Comparison of ENCODE assay signal across 23 cellular contexts in genomic region chr13:70893832-70894231, GRCh38.
DNase-seq lines count a peak whose midpoint lies in the region; ATAC-seq and TF ChIP-seq lines count a peak whose summit lies in the region.
"Had no signal": no experiment of that assay in that cellular context is flagged by ENCODE, and none has a peak within 500 bp of the region (broad histone marks: within the 10 kb centered on the region; RNA-seq: fewer than 3 reads in every experiment).

No MANE protein-coding gene starts in this region.

- no peak overlapping the region for H3K4me3 Mint-ChIP-seq in activated naive CD4-positive, alpha-beta T cell treated with anti-CD3 and anti-CD28 coated beads for 36 hours
- H3K4me3 Mint-ChIP-seq: activated naive CD8-positive, alpha-beta T cell treated with anti-CD3 and anti-CD28 coated beads, Interleukin-2, amount 10 ng/mL, durations not matched to agents 7 days and 5 days; naive thymus-derived CD8-positive, alpha-beta T cell had no signal

- intact Hi-C loops in activated naive CD4-positive, alpha-beta T cell treated with anti-CD3 and anti-CD28 coated beads for 36 hours (cut with micrococcal nuclease), result no loop called here

- H2AFZ ChIP-seq in MM.1S (ENCODE audit: low read length), result no peak overlapping the region

- peak; percentile 19 for DNase-seq in ELR (ENCODE audit: low read depth)
- DNase-seq in MM.1S, result peak; percentile 61
- DNase-seq in astrocyte of the cerebellum (ENCODE audit: low read depth), result peak; percentile 6
- no peak for DNase-seq in DMS79 (lab: John Stamatoyannopoulos, UW)
- DNase-seq in epidermal melanocyte (ENCODE audit: insufficient read length, low spot score), result no peak
- DNase-seq in activated naive CD4-positive, alpha-beta T cell treated with anti-CD3 and anti-CD28 coated beads for 36 hours, result no peak
- DNase-seq: ACHN; activated CD4-positive, CD25-positive, alpha-beta regulatory T cell; activated CD8-positive, alpha-beta memory T cell treated with anti-CD3 and anti-CD28 coated beads, Interleukin-2, amount 50 U/mL, for 48 hours; activated naive CD8-positive, alpha-beta T cell treated with anti-CD3 and anti-CD28 coated beads, Interleukin-2, amount 10 ng/mL, durations not matched to agents 7 days and 5 days; GDM1; hippocampal formation; IMR-90; naive thymus-derived CD8-positive, alpha-beta T cell; NCI-H1436 treated with DMSO at 0.1 percent for 48 hours; NCI-H524; stimulated activated CD4-positive, alpha-beta T cell treated with anti-CD3 and anti-CD28 coated beads, Interleukin-2, amount 100 ng/mL, for 48 hours; stimulated activated naive CD4-positive, alpha-beta T cell had no signal

- H4K20me1 ChIP-seq in MM.1S (ENCODE audit: insufficient read depth, low read length), result no peaks in the 10 kb centered on the region

- H3K4me1 ChIP-seq in MM.1S (ENCODE audit: low read length), result no peaks in the 10 kb centered on the region
- H3K4me1 ChIP-seq: esophagus muscularis mucosa, right atrium auricular region, SJCRH30 had no signal

- H3K36me3 Mint-ChIP-seq in activated naive CD4-positive, alpha-beta T cell treated with anti-CD3 and anti-CD28 coated beads for 36 hours (ENCODE audit: low read depth), result no peaks in the 10 kb centered on the region
- H3K36me3 Mint-ChIP-seq: activated naive CD8-positive, alpha-beta T cell treated with anti-CD3 and anti-CD28 coated beads, Interleukin-2, amount 10 ng/mL, durations not matched to agents 7 days and 5 days; naive thymus-derived CD8-positive, alpha-beta T cell had no signal

- H3K9me3 Mint-ChIP-seq in activated naive CD4-positive, alpha-beta T cell treated with anti-CD3 and anti-CD28 coated beads for 36 hours, result no peaks in the 10 kb centered on the region
- H3K9me3 Mint-ChIP-seq: activated naive CD8-positive, alpha-beta T cell treated with anti-CD3 and anti-CD28 coated beads, Interleukin-2, amount 10 ng/mL, durations not matched to agents 7 days and 5 days had no signal

- no peaks in the 10 kb centered on the region for H3K27me3 ChIP-seq in MM.1S (replicated peaks; ENCODE audit: insufficient read depth, low read length)
- H3K27me3 ChIP-seq: esophagus muscularis mucosa, right atrium auricular region, SJCRH30 had no signal

- H3K79me2 ChIP-seq in MM.1S (ENCODE audit: low read length), result no peaks in the 10 kb centered on the region

- no peaks in the 10 kb centered on the region for H3F3A ChIP-seq in MM.1S (ENCODE audit: insufficient read depth, low read length)

- no peaks in the 10 kb centered on the region for H3K27me3 Mint-ChIP-seq in activated naive CD4-positive, alpha-beta T cell treated with anti-CD3 and anti-CD28 coated beads for 36 hours (ENCODE audit: low read depth)
- H3K27me3 Mint-ChIP-seq: activated naive CD8-positive, alpha-beta T cell treated with anti-CD3 and anti-CD28 coated beads, Interleukin-2, amount 10 ng/mL, durations not matched to agents 7 days and 5 days; naive thymus-derived CD8-positive, alpha-beta T cell had no signal

- no peak overlapping the region for H3K27ac ChIP-seq in MM.1S (ENCODE audit: low read length)
- H3K27ac ChIP-seq: esophagus muscularis mucosa, right atrium auricular region, SJCRH30 had no signal

- CTCF ChIA-PET in activated naive CD4-positive, alpha-beta T cell treated with anti-CD3 and anti-CD28 coated beads for 36 hours (lab: Charles Lee), result no interaction called here

- ATAC-seq in HG02588 (IDR thresholded peaks at IDR 0.05; ENCODE audit: unreplicated experiment), result peak; percentile 54
- no peak for ATAC-seq in GM21447 (IDR thresholded peaks at IDR 0.05; ENCODE audit: unreplicated experiment)
- ATAC-seq: naive thymus-derived CD8-positive, alpha-beta T cell had no signal

- no peaks in the 10 kb centered on the region for H3K9me2 ChIP-seq in MM.1S (replicated peaks; ENCODE audit: insufficient read depth, low read length)

- H3K4me3 ChIP-seq in MM.1S (ENCODE audit: low read length), result no peak overlapping the region
- no peak overlapping the region for H3K4me3 ChIP-seq in astrocyte of the cerebellum (ENCODE audit: low read depth, low read length)
- H3K4me3 ChIP-seq: esophagus muscularis mucosa, right atrium auricular region, SJCRH30 had no signal

- H3K9ac ChIP-seq in MM.1S (ENCODE audit: low read length), result no peak overlapping the region

- H3K4me1 Mint-ChIP-seq in activated naive CD4-positive, alpha-beta T cell treated with anti-CD3 and anti-CD28 coated beads for 36 hours (ENCODE audit: low read depth), result no peaks in the 10 kb centered on the region
- H3K4me1 Mint-ChIP-seq: activated naive CD8-positive, alpha-beta T cell treated with anti-CD3 and anti-CD28 coated beads, Interleukin-2, amount 10 ng/mL, durations not matched to agents 7 days and 5 days; naive thymus-derived CD8-positive, alpha-beta T cell had no signal

- TF ChIP-seq CTCF in MM.1S (IDR thresholded peaks at IDR 0.05; ENCODE audit: low read length) (no peak), astrocyte of the cerebellum (IDR thresholded peaks at IDR 0.05; ENCODE audit: low read depth, low read length, missing control alignments) (no peak)

- in situ Hi-C loops in astrocyte of the cerebellum (cut with HindIII; ENCODE audit: low sequenced_read_pairs), result no loop called here

- no peaks in the 10 kb centered on the region for H3K36me3 ChIP-seq in MM.1S (replicated peaks; ENCODE audit: insufficient read depth, low read length)
- H3K36me3 ChIP-seq: esophagus muscularis mucosa, right atrium auricular region, SJCRH30 had no signal

- no peaks in the 10 kb centered on the region for H3K9me3 ChIP-seq in MM.1S (replicated peaks; ENCODE audit: insufficient read depth, low read length)
- H3K9me3 ChIP-seq: esophagus muscularis mucosa, right atrium auricular region, SJCRH30 had no signal

- H3K4me2 ChIP-seq in MM.1S (ENCODE audit: low read depth, low read length), result no peak overlapping the region

- H3K27ac Mint-ChIP-seq in activated naive CD4-positive, alpha-beta T cell treated with anti-CD3 and anti-CD28 coated beads for 36 hours, result no peak overlapping the region
- H3K27ac Mint-ChIP-seq: activated naive CD8-positive, alpha-beta T cell treated with anti-CD3 and anti-CD28 coated beads, Interleukin-2, amount 10 ng/mL, durations not matched to agents 7 days and 5 days; naive thymus-derived CD8-positive, alpha-beta T cell had no signal

Comparison
In these comparisons a context has a peak if more than half of its experiments do, and no peak if none do; other contexts are left out.
1. DNase-seq: peak in ELR (single experiment), MM.1S (single experiment) and astrocyte of the cerebellum (single experiment); none in DMS79 (single experiment), epidermal melanocyte (single experiment) and activated naive CD4-positive, alpha-beta T cell treated with anti-CD3 and anti-CD28 coated beads for 36 hours (single experiment).